Comparison of ENCODE assay signal across 1 cellular context in the genomic region with DNA sequence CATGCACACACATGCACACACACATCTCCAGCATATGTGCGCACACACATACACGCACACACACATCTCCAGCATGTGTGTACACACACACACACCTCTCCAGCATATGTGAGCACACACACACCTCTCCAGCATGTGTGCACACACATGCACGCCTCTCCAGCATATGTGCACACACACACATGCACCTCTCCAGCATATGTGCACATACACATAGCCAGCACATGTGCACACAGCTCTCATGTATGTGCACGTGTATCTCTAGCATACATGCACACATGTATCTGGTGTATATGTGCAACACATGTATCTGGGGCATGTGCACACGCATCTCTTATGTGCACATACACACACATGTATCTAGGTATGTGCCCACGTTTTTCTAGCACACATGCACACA.
TF ChIP-seq lines count a peak whose summit lies in the region.

No MANE protein-coding gene starts in this region.

TF ChIP-seq in GM23338, 12 proteins besides CTCF, POLR2A, EP300 and RAD21:
- TF ChIP-seq, protein P1, sequence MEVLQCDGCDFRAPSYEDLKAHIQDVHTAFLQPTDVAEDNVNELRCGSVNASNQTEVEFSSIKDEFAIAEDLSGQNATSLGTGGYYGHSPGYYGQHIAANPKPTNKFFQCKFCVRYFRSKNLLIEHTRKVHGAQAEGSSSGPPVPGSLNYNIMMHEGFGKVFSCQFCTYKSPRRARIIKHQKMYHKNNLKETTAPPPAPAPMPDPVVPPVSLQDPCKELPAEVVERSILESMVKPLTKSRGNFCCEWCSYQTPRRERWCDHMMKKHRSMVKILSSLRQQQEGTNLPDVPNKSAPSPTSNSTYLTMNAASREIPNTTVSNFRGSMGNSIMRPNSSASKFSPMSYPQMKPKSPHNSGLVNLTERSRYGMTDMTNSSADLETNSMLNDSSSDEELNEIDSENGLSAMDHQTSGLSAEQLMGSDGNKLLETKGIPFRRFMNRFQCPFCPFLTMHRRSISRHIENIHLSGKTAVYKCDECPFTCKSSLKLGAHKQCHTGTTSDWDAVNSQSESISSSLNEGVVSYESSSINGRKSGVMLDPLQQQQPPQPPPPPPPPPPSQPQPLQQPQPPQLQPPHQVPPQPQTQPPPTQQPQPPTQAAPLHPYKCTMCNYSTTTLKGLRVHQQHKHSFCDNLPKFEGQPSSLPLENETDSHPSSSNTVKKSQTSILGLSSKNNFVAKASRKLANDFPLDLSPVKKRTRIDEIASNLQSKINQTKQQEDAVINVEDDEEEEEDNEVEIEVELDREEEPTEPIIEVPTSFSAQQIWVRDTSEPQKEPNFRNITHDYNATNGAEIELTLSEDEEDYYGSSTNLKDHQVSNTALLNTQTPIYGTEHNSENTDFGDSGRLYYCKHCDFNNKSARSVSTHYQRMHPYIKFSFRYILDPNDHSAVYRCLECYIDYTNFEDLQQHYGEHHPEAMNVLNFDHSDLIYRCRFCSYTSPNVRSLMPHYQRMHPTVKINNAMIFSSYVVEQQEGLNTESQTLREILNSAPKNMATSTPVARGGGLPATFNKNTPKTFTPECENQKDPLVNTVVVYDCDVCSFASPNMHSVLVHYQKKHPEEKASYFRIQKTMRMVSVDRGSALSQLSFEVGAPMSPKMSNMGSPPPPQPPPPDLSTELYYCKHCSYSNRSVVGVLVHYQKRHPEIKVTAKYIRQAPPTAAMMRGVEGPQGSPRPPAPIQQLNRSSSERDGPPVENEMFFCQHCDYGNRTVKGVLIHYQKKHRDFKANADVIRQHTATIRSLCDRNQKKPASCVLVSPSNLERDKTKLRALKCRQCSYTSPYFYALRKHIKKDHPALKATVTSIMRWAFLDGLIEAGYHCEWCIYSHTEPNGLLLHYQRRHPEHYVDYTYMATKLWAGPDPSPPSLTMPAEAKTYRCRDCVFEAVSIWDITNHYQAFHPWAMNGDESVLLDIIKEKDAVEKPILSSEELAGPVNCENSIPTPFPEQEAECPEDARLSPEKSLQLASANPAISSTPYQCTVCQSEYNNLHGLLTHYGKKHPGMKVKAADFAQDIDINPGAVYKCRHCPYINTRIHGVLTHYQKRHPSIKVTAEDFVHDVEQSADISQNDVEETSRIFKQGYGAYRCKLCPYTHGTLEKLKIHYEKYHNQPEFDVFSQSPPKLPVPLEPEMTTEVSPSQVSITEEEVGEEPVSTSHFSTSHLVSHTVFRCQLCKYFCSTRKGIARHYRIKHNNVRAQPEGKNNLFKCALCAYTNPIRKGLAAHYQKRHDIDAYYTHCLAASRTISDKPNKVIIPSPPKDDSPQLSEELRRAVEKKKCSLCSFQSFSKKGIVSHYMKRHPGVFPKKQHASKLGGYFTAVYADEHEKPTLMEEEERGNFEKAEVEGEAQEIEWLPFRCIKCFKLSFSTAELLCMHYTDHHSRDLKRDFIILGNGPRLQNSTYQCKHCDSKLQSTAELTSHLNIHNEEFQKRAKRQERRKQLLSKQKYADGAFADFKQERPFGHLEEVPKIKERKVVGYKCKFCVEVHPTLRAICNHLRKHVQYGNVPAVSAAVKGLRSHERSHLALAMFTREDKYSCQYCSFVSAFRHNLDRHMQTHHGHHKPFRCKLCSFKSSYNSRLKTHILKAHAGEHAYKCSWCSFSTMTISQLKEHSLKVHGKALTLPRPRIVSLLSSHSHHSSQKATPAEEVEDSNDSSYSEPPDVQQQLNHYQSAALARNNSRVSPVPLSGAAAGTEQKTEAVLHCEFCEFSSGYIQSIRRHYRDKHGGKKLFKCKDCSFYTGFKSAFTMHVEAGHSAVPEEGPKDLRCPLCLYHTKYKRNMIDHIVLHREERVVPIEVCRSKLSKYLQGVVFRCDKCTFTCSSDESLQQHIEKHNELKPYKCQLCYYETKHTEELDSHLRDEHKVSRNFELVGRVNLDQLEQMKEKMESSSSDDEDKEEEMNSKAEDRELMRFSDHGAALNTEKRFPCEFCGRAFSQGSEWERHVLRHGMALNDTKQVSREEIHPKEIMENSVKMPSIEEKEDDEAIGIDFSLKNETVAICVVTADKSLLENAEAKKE (CRISPR knock-in tag; IDR thresholded peaks at IDR 0.05), result no peak
- TF ChIP-seq POLR2AphosphoS5 (IDR thresholded peaks at IDR 0.05; ENCODE audit: low read depth), result peak; percentile 36
